ENCODE assay signal across 1 cellular context in the genomic region with DNA sequence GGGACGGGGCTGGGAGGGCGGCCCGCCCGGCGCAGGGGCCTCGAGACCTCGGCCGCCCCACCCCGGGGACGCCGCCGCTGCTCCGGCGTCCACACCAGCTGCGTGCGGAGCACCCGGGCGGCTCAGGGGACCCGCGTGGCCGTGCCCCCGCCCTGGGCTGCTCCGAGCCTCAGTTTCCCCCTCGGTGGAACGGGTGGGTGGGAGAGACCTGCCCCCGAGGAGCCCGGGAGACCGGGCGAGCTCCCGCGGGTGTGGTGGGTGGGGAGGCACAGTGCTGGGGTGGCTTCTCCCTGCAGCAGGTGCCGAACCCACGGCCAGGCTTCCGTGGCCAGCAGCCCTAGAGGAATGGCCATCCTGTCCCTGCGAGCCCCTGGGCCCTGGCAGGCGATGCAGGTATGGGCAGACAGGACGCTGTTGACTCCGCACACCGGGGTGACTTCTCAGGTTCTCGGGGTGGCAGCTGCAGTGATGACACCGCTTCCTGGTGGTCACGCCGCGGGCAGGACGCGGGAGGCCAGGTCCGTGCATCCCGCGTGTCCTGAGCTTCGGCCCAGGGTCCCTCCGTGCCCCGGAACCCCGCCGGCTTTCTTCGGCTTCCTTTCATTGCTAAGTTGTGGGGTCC.
TF ChIP-seq lines count a peak whose summit lies in the region.

No MANE protein-coding gene starts in this region.

TF ChIP-seq in liver, 16 proteins besides CTCF, POLR2A, EP300 and RAD21 (continued from another document):
- TF ChIP-seq FOXA2 (IDR thresholded peaks at IDR 0.05) (no peak), NR2F2 (IDR thresholded peaks at IDR 0.05) (no peak)
- TF ChIP-seq, protein P1, sequence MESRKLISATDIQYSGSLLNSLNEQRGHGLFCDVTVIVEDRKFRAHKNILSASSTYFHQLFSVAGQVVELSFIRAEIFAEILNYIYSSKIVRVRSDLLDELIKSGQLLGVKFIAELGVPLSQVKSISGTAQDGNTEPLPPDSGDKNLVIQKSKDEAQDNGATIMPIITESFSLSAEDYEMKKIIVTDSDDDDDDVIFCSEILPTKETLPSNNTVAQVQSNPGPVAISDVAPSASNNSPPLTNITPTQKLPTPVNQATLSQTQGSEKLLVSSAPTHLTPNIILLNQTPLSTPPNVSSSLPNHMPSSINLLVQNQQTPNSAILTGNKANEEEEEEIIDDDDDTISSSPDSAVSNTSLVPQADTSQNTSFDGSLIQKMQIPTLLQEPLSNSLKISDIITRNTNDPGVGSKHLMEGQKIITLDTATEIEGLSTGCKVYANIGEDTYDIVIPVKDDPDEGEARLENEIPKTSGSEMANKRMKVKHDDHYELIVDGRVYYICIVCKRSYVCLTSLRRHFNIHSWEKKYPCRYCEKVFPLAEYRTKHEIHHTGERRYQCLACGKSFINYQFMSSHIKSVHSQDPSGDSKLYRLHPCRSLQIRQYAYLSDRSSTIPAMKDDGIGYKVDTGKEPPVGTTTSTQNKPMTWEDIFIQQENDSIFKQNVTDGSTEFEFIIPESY (IDR thresholded peaks at IDR 0.05): no peak
